Comparison of ENCODE assay signal across 1 cellular context in genomic region chr13:26847281-26847680, GRCh38.
TF ChIP-seq lines count a peak whose summit lies in the region.

No MANE protein-coding gene starts in this region.

TF ChIP-seq in H1, 55 proteins besides CTCF, POLR2A, EP300 and RAD21:
- TF ChIP-seq CHD7 (IDR thresholded peaks at IDR 0.05; ENCODE audit: insufficient replicate concordance, low read length) (no peak), RNF2 (IDR thresholded peaks at IDR 0.05; ENCODE audit: borderline replicate concordance, low read depth, low read length, missing control alignments, poor library complexity, severe bottlenecking) (no peak), TCF12 (IDR thresholded peaks at IDR 0.05; ENCODE audit: low read depth, low read length) (no peak), SUZ12 (IDR thresholded peaks at IDR 0.05; ENCODE audit: low read length) (no peak), SP4 (IDR thresholded peaks at IDR 0.05; ENCODE audit: low read length) (no peak), TBP (IDR thresholded peaks at IDR 0.05; ENCODE audit: low read depth, low read length) (no peak), USF2 (IDR thresholded peaks at IDR 0.05; ENCODE audit: low read length) (no peak)
TF ChIP-seq in H1: peak in this region for 0.
